Comparison of ENCODE assay signal across 10 cellular contexts in the genomic region with DNA sequence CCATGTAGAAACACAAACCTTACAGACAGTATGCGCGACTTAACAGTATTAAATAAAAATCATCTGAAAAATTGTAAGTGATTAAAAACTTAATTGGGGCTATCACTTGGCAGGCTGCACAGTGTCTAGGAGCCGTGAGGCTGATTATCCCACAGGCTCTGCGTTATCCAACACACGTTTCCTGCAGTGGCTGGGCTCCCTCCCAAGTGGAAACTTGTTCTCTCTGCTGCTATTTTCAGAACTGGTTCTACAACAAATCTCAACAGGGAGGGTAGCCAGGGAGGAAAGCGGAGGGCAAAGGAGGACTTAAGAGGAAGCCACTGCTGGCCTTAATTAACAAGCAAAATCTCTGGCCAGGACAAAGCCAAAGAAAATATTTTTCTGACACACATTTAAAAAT.
DNase-seq lines count a peak whose midpoint lies in the region; ATAC-seq and TF ChIP-seq lines count a peak whose summit lies in the region.
"Had no signal": no experiment of that assay in that cellular context is flagged by ENCODE, and none has a peak within 500 bp of the region (broad histone marks: within the 10 kb centered on the region; RNA-seq: fewer than 3 reads in every experiment).

No MANE protein-coding gene starts in this region.

- peak overlapping the region in 1 of 10 donors; percentile 8 for H3K4me3 ChIP-seq in heart right ventricle

- intact Hi-C loops in heart right ventricle (cut with DNase I): loop anchor here in 1 of 10 donors (10.0 kb wide), 1 partner anchor 61 kb away; no protein-coding TSS in a partner anchor

- no peaks in the 10 kb centered on the region for H3K9me3 ChIP-seq in heart right ventricle

- H3K27ac ChIP-seq in heart right ventricle: peak overlapping the region in 9 of 10 donors; percentile 14 to 83 (median 76)

- no peak for TF ChIP-seq CTCF in heart right ventricle (IDR thresholded peaks at IDR 0.05)

- ATAC-seq in heart right ventricle: peak; percentile 83 to 94 (median 92)
- ATAC-seq in GM21619 (IDR thresholded peaks at IDR 0.05; ENCODE audit: unreplicated experiment): no peak
- no peak for ATAC-seq in GM21390 (IDR thresholded peaks at IDR 0.05; ENCODE audit: unreplicated experiment)

- 5 to 10% methylated on average over 6 of the region's 6 CpGs for WGBS in heart right ventricle, 2 donors

- no peaks in the 10 kb centered on the region for H3K36me3 ChIP-seq in heart right ventricle

- H3K4me1 ChIP-seq in heart right ventricle: peaks cover 19 to 82% (median 69%) of the 10 kb centered on the region in 9 donors

- peak; percentile 53 for DNase-seq in DMS79 treated with DMSO at 0.1 percent for 48 hours (lab: John Stamatoyannopoulos, UW)
- peak in 34 of 56 donors; percentile 5 to 69 (median 37) for DNase-seq in amygdala (lab: John Stamatoyannopoulos, UW)
- DNase-seq in heart right ventricle: peak; percentile 44 to 88
- peak; percentile 78 for DNase-seq in pons (ENCODE audit: low spot score)
- DNase-seq in activated CD4-positive, alpha-beta T cell treated with anti-CD3 and anti-CD28 coated beads, Interleukin-2, amount 50 U/mL, for 48 hours: no peak
- DNase-seq in activated CD4-positive, alpha-beta T cell treated with anti-CD3 and anti-CD28 coated beads, Interleukin-2, amount 50 U/mL, for 1 hour: no peak
- DNase-seq: activated naive CD8-positive, alpha-beta T cell treated with anti-CD3 and anti-CD28 coated beads, Interleukin-2, amount 10 ng/mL, durations not matched to agents 7 days and 5 days; Kasumi-1 had no signal

- H3K27me3 ChIP-seq in heart right ventricle: no peaks in the 10 kb centered on the region

Comparison
In these comparisons a context has a peak if more than half of its experiments do, and no peak if none do; other contexts are left out.
1. DNase-seq: peak in DMS79 treated with DMSO at 0.1 percent for 48 hours (single experiment), amygdala (34 of 56), heart right ventricle (2 of 2) and pons (single experiment); none in activated CD4-positive, alpha-beta T cell treated with anti-CD3 and anti-CD28 coated beads, Interleukin-2, amount 50 U/mL, for 48 hours (0 of 2) and activated CD4-positive, alpha-beta T cell treated with anti-CD3 and anti-CD28 coated beads, Interleukin-2, amount 50 U/mL, for 1 hour (single experiment).
2. ATAC-seq: peak in heart right ventricle (8 of 8); none in GM21619 (single experiment) and GM21390 (single experiment).